ENCODE assay signal across 37 cellular contexts in the genomic region with DNA sequence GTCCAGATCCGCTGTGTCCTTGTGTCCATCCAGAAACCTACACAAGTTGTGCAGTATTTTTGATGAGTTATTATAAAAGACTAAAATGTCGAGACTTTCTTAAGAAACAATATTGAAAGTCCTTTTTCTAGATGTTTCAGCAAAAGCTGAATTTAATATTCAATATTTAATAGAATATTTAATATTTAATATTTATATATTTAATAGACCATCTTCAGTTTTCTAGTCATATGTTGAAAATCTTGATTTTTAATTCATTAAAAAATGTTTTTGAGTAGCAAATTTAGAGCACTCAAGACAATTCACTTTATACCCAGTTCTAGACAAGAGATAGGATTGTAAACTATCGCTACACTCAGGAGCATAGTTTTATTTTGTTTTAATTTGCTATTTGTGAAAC.
"Had no signal": no experiment of that assay in that cellular context is flagged by ENCODE, and none has a peak within 500 bp of the region (broad histone marks: within the 10 kb centered on the region; RNA-seq: fewer than 3 reads in every experiment).

No MANE protein-coding gene starts in this region.

- H3K27ac ChIP-seq: ascending aorta, cardiac muscle cell, VCaP had no signal

- H3K9me3 Mint-ChIP-seq: activated CD4-positive, alpha-beta memory T cell treated with anti-CD3 and anti-CD28 coated beads, Interleukin-2, amount 10 ng/mL, durations not matched to agents 7 days and 5 days; activated naive CD4-positive, alpha-beta T cell treated with anti-CD3 and anti-CD28 coated beads, Interleukin-2, amount 10 ng/mL, durations not matched to agents 7 days and 5 days; activated naive CD4-positive, alpha-beta T cell treated with anti-CD3 and anti-CD28 coated beads, Interleukin-2, amount 50 U/mL, for 24 hours; brain; central memory CD8-positive, alpha-beta T cell had no signal

- DNase-seq: activated CD4-positive, alpha-beta memory T cell treated with anti-CD3 and anti-CD28 coated beads, Interleukin-2, amount 10 ng/mL, durations not matched to agents 7 days and 5 days; activated CD4-positive, alpha-beta T cell treated with anti-CD3 and anti-CD28 coated beads for 1 hour; activated CD4-positive, alpha-beta T cell treated with anti-CD3 and anti-CD28 coated beads for 36 hours; activated CD4-positive, alpha-beta T cell treated with anti-CD3 and anti-CD28 coated beads for 48 hours; activated CD4-positive, alpha-beta T cell treated with anti-CD3 and anti-CD28 coated beads, Interleukin-2, amount 10 ng/mL, durations not matched to agents 7 days and 5 days; activated CD4-positive, alpha-beta T cell treated with anti-CD3 and anti-CD28 coated beads, Interleukin-2, amount 50 U/mL, for 48 hours; activated CD4-positive, CD25-positive, alpha-beta regulatory T cell; activated CD8-positive, alpha-beta memory T cell treated with anti-CD3 and anti-CD28 coated beads for 24 hours; activated CD8-positive, alpha-beta memory T cell treated with anti-CD3 and anti-CD28 coated beads, Interleukin-2, amount 10 ng/mL, durations not matched to agents 7 days and 5 days; activated CD8-positive, alpha-beta memory T cell treated with anti-CD3 and anti-CD28 coated beads, Interleukin-2, amount 50 U/mL, for 48 hours; activated CD8-positive, alpha-beta T cell treated with anti-CD3 and anti-CD28 coated beads, Interleukin-2, amount 10 ng/mL, durations not matched to agents 7 days and 5 days; activated effector memory CD4-positive, alpha-beta T cell treated with Interleukin-2 at 50 U/mL for 16 hours; activated gamma-delta T cell; activated naive CD4-positive, alpha-beta T cell treated with anti-CD3 and anti-CD28 coated beads, Interleukin-2, amount 10 ng/mL, durations not matched to agents 7 days and 5 days; activated naive CD4-positive, alpha-beta T cell treated with Interleukin-2 at 50 U/mL for 16 hours; activated naive CD8-positive, alpha-beta T cell treated with anti-CD3 and anti-CD28 coated beads, Interleukin-2, amount 10 ng/mL, durations not matched to agents 7 days and 5 days; activated naive CD8-positive, alpha-beta T cell treated with anti-CD3 and anti-CD28 coated beads, Interleukin-2, amount 50 U/mL, for 24 hours; activated T-cell treated with anti-CD3 and anti-CD28 coated beads, Interleukin-2, amount 50 U/mL, for 24 hours; activated T-cell treated with anti-CD3 and anti-CD28 coated beads, Interleukin-2, amount 50 U/mL, for 48 hours; amygdala; anterior cingulate cortex; caudate nucleus; cerebellar nuclear complex; T-helper 17 cell; T-helper 9 cell had no signal

- H3K4me1 Mint-ChIP-seq: activated CD4-positive, alpha-beta memory T cell treated with anti-CD3 and anti-CD28 coated beads, Interleukin-2, amount 10 ng/mL, durations not matched to agents 7 days and 5 days; activated CD4-positive, alpha-beta T cell treated with anti-CD3 and anti-CD28 coated beads for 36 hours; activated CD4-positive, alpha-beta T cell treated with anti-CD3 and anti-CD28 coated beads, Interleukin-2, amount 10 ng/mL, durations not matched to agents 7 days and 5 days; activated CD8-positive, alpha-beta memory T cell treated with anti-CD3 and anti-CD28 coated beads, Interleukin-2, amount 10 ng/mL, durations not matched to agents 7 days and 5 days; activated naive CD4-positive, alpha-beta T cell treated with anti-CD3 and anti-CD28 coated beads, Interleukin-2, amount 10 ng/mL, durations not matched to agents 7 days and 5 days; activated naive CD4-positive, alpha-beta T cell treated with anti-CD3 and anti-CD28 coated beads, Interleukin-2, amount 50 U/mL, for 24 hours; activated naive CD8-positive, alpha-beta T cell treated with anti-CD3 and anti-CD28 coated beads, Interleukin-2, amount 10 ng/mL, durations not matched to agents 7 days and 5 days; activated naive CD8-positive, alpha-beta T cell treated with anti-CD3 and anti-CD28 coated beads, Interleukin-2, amount 50 U/mL, for 24 hours; brain; central memory CD8-positive, alpha-beta T cell; T-helper 17 cell had no signal

- H3K4me3 Mint-ChIP-seq: activated CD4-positive, alpha-beta memory T cell treated with anti-CD3 and anti-CD28 coated beads, Interleukin-2, amount 10 ng/mL, durations not matched to agents 7 days and 5 days; activated CD4-positive, alpha-beta T cell treated with anti-CD3 and anti-CD28 coated beads for 36 hours; activated CD4-positive, alpha-beta T cell treated with anti-CD3 and anti-CD28 coated beads, Interleukin-2, amount 10 ng/mL, durations not matched to agents 7 days and 5 days; activated CD8-positive, alpha-beta memory T cell treated with anti-CD3 and anti-CD28 coated beads, Interleukin-2, amount 10 ng/mL, durations not matched to agents 7 days and 5 days; activated CD8-positive, alpha-beta T cell treated with anti-CD3 and anti-CD28 coated beads, Interleukin-2, amount 10 ng/mL, durations not matched to agents 7 days and 5 days; activated naive CD4-positive, alpha-beta T cell treated with anti-CD3 and anti-CD28 coated beads, Interleukin-2, amount 10 ng/mL, durations not matched to agents 7 days and 5 days; activated naive CD4-positive, alpha-beta T cell treated with anti-CD3 and anti-CD28 coated beads, Interleukin-2, amount 50 U/mL, for 24 hours; activated naive CD8-positive, alpha-beta T cell; activated naive CD8-positive, alpha-beta T cell treated with anti-CD3 and anti-CD28 coated beads, Interleukin-2, amount 10 ng/mL, durations not matched to agents 7 days and 5 days; activated naive CD8-positive, alpha-beta T cell treated with anti-CD3 and anti-CD28 coated beads, Interleukin-2, amount 50 U/mL, for 24 hours; activated T-cell treated with anti-CD3 and anti-CD28 coated beads, Interleukin-2, amount 50 U/mL, for 24 hours; brain; central memory CD8-positive, alpha-beta T cell; T-helper 17 cell; T-helper 2 cell treated with Interferon-gamma antibody and Interleukin-4, amounts not matched to agents 5 μg/mL and 100 μg/mL, for 36 hours had no signal

- H3K27me3 Mint-ChIP-seq: activated CD4-positive, alpha-beta memory T cell treated with anti-CD3 and anti-CD28 coated beads, Interleukin-2, amount 10 ng/mL, durations not matched to agents 7 days and 5 days; activated CD4-positive, alpha-beta T cell treated with anti-CD3 and anti-CD28 coated beads for 36 hours; activated CD4-positive, alpha-beta T cell treated with anti-CD3 and anti-CD28 coated beads, Interleukin-2, amount 10 ng/mL, durations not matched to agents 7 days and 5 days; activated CD8-positive, alpha-beta memory T cell treated with anti-CD3 and anti-CD28 coated beads, Interleukin-2, amount 10 ng/mL, durations not matched to agents 7 days and 5 days; activated naive CD4-positive, alpha-beta T cell treated with anti-CD3 and anti-CD28 coated beads, Interleukin-2, amount 10 ng/mL, durations not matched to agents 7 days and 5 days; activated naive CD4-positive, alpha-beta T cell treated with anti-CD3 and anti-CD28 coated beads, Interleukin-2, amount 50 U/mL, for 24 hours; activated naive CD8-positive, alpha-beta T cell; activated naive CD8-positive, alpha-beta T cell treated with anti-CD3 and anti-CD28 coated beads, Interleukin-2, amount 10 ng/mL, durations not matched to agents 7 days and 5 days; activated naive CD8-positive, alpha-beta T cell treated with anti-CD3 and anti-CD28 coated beads, Interleukin-2, amount 50 U/mL, for 24 hours; activated T-cell treated with anti-CD3 and anti-CD28 coated beads, Interleukin-2, amount 50 U/mL, for 24 hours; central memory CD8-positive, alpha-beta T cell; T-helper 17 cell had no signal

- FAIRE-seq: bronchial epithelial cell, TTC549 had no signal

- ATAC-seq: activated CD4-positive, alpha-beta T cell treated with anti-CD3 and anti-CD28 coated beads for 36 hours; activated CD4-positive, CD25-positive, alpha-beta regulatory T cell treated with anti-CD3 and anti-CD28 coated beads, Interleukin-2, amount 50 U/mL, for 24 hours; activated CD8-positive, alpha-beta memory T cell treated with anti-CD3 and anti-CD28 coated beads, Interleukin-2, amount 10 ng/mL, durations not matched to agents 7 days and 5 days; activated CD8-positive, alpha-beta T cell treated with anti-CD3 and anti-CD28 coated beads, Interleukin-2, amount 10 ng/mL, durations not matched to agents 7 days and 5 days; activated naive CD8-positive, alpha-beta T cell treated with anti-CD3 and anti-CD28 coated beads, Interleukin-2, amount 50 U/mL, for 24 hours; T-helper 17 cell had no signal

- H3K27ac Mint-ChIP-seq: activated CD4-positive, alpha-beta memory T cell treated with anti-CD3 and anti-CD28 coated beads, Interleukin-2, amount 10 ng/mL, durations not matched to agents 7 days and 5 days; activated CD4-positive, alpha-beta T cell treated with anti-CD3 and anti-CD28 coated beads for 36 hours; activated CD4-positive, alpha-beta T cell treated with anti-CD3 and anti-CD28 coated beads, Interleukin-2, amount 10 ng/mL, durations not matched to agents 7 days and 5 days; activated CD8-positive, alpha-beta memory T cell treated with anti-CD3 and anti-CD28 coated beads, Interleukin-2, amount 10 ng/mL, durations not matched to agents 7 days and 5 days; activated CD8-positive, alpha-beta T cell treated with anti-CD3 and anti-CD28 coated beads, Interleukin-2, amount 10 ng/mL, durations not matched to agents 7 days and 5 days; activated naive CD4-positive, alpha-beta T cell treated with anti-CD3 and anti-CD28 coated beads, Interleukin-2, amount 10 ng/mL, durations not matched to agents 7 days and 5 days; activated naive CD4-positive, alpha-beta T cell treated with anti-CD3 and anti-CD28 coated beads, Interleukin-2, amount 50 U/mL, for 24 hours; activated naive CD8-positive, alpha-beta T cell; activated naive CD8-positive, alpha-beta T cell treated with anti-CD3 and anti-CD28 coated beads, Interleukin-2, amount 10 ng/mL, durations not matched to agents 7 days and 5 days; activated naive CD8-positive, alpha-beta T cell treated with anti-CD3 and anti-CD28 coated beads, Interleukin-2, amount 50 U/mL, for 24 hours; activated T-cell treated with anti-CD3 and anti-CD28 coated beads, Interleukin-2, amount 50 U/mL, for 24 hours; activated T-helper 2 cell treated with anti-CD3 and anti-CD28 coated beads, Interferon-gamma antibody, Interleukin-2, Interleukin-4, amounts not matched to agents 10 μg/mL and 5 μg/mL and 100 μg/mL, durations not matched to agents 14 hours and 24 hours and 36 hours; brain; T-helper 17 cell; T-helper 2 cell treated with Interferon-gamma antibody and Interleukin-4, amounts not matched to agents 5 μg/mL and 100 μg/mL, for 36 hours had no signal

- H3K36me3 ChIP-seq: ascending aorta, cardiac muscle cell had no signal

- H3K9me3 ChIP-seq: ascending aorta had no signal

- H3K4me1 ChIP-seq: ascending aorta had no signal

- H3K36me3 Mint-ChIP-seq: activated CD8-positive, alpha-beta memory T cell treated with anti-CD3 and anti-CD28 coated beads, Interleukin-2, amount 10 ng/mL, durations not matched to agents 7 days and 5 days; activated naive CD4-positive, alpha-beta T cell treated with anti-CD3 and anti-CD28 coated beads, Interleukin-2, amount 10 ng/mL, durations not matched to agents 7 days and 5 days; activated naive CD4-positive, alpha-beta T cell treated with anti-CD3 and anti-CD28 coated beads, Interleukin-2, amount 50 U/mL, for 24 hours; activated naive CD8-positive, alpha-beta T cell; activated naive CD8-positive, alpha-beta T cell treated with anti-CD3 and anti-CD28 coated beads, Interleukin-2, amount 10 ng/mL, durations not matched to agents 7 days and 5 days; brain had no signal

- H3K27me3 ChIP-seq: ascending aorta, cardiac muscle cell had no signal

- H3K4me3 ChIP-seq: ascending aorta, cardiac muscle cell had no signal
